ENCODE assay signal across 1 cellular context in the genomic region with DNA sequence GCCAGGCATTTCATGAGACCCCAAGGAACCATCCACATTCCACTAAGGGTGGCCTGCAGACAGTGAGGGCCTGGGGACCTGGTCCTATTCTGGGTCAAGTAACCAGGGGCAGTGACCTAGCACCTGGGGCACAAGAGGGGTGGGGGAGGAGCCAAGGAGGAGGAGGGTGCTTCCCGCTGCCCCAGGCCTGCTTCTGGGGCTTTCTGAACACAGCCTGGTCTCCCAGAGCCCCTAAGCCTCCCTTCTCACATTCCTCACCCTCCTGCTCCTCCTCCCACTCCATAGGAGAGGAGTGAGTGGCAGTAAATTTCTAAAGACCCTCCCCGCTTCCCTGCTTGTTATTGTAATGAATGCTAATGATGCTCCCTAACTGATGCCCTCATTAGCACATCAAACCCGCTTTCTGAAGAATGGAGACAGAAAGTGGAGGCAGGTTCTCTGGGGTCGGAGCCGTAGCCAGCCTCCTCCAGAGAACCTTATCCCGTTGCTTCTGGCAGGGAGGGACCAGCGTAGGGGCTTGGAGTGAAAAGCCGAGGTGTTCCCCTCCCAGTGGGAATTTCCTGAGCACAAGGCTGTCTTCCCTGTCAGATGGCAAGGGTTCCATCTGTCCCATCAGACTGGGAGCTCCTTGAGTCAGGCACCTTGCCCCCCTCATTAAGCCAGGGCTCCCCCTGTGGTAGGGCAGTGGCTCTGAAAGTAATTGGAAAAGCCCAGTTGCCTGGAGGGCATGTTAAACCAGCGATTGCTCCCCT.
TF ChIP-seq lines count a peak whose summit lies in the region.

No MANE protein-coding gene starts in this region.

TF ChIP-seq in WTC11, 78 proteins besides CTCF, POLR2A, EP300 and RAD21 (continued from another document):
- TF ChIP-seq ATF1 (CRISPR knock-in tag; IDR thresholded peaks at IDR 0.05): no peak
- no peak for TF ChIP-seq ZNF232 (CRISPR knock-in tag; IDR thresholded peaks at IDR 0.05)
- TF ChIP-seq EMX1 (CRISPR knock-in tag; IDR thresholded peaks at IDR 0.05): no peak
- TF ChIP-seq, protein P1, sequence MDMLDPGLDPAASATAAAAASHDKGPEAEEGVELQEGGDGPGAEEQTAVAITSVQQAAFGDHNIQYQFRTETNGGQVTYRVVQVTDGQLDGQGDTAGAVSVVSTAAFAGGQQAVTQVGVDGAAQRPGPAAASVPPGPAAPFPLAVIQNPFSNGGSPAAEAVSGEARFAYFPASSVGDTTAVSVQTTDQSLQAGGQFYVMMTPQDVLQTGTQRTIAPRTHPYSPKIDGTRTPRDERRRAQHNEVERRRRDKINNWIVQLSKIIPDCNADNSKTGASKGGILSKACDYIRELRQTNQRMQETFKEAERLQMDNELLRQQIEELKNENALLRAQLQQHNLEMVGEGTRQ (CRISPR knock-in tag; IDR thresholded peaks at IDR 0.05): no peak
- no peak for TF ChIP-seq SOX15 (CRISPR knock-in tag; IDR thresholded peaks at IDR 0.05)
- no peak for TF ChIP-seq JUN (CRISPR knock-in tag; IDR thresholded peaks at IDR 0.05)
- peak; percentile 61; the same call in 1 of the 2 replicates for TF ChIP-seq TP53 (CRISPR knock-in tag; IDR thresholded peaks at IDR 0.05)
- TF ChIP-seq FOXP1 (CRISPR knock-in tag; IDR thresholded peaks at IDR 0.05; ENCODE audit: borderline replicate concordance): 0 out of 2 replicates have a peak, but pooled peaks have one; percentile 16
- TF ChIP-seq FOXJ3 (CRISPR knock-in tag; IDR thresholded peaks at IDR 0.05; ENCODE audit: borderline replicate concordance): no peak
